Comparison of ENCODE assay signal across 8 cellular contexts in genomic region chr6:87473419-87473903, GRCh38. TPM values are rescaled to one million over a fixed set of nuclear protein-coding genes. Genes with fewer than 3 reads are reported as not detected.
DNase-seq lines count a peak whose midpoint lies in the region; ATAC-seq and TF ChIP-seq lines count a peak whose summit lies in the region.

No MANE protein-coding gene starts in this region.

- peaks cover 5% of the 10 kb centered on the region for H3K4me1 Mint-ChIP-seq in glutamatergic neuron (ENCODE audit: low read depth, unreplicated experiment)

- H3K36me3 ChIP-seq in A673 (ENCODE audit: insufficient read depth, low read length, poor library complexity, severe bottlenecking), result no peaks in the 10 kb centered on the region
- no peaks in the 10 kb centered on the region for H3K36me3 ChIP-seq in psoas muscle (ENCODE audit: insufficient read depth in 1 of 2, low read depth in 1 of 2)

- peaks cover 2% of the 10 kb centered on the region for H3K27me3 ChIP-seq in A673 (replicated peaks; ENCODE audit: insufficient read depth, low read depth, low read length, poor library complexity)
- H3K27me3 ChIP-seq in psoas muscle (ENCODE audit: insufficient read depth in 3 of 3, low read length in 2 of 3), result peaks cover 0 to under 1% (median 0%) of the 10 kb centered on the region in 3 donors

- ATAC-seq in HG02759 (IDR thresholded peaks at IDR 0.05; ENCODE audit: unreplicated experiment) (peak; percentile 72), psoas muscle (peak in 1 of 4 donors; percentile 82)

- H3K9me3 Mint-ChIP-seq in glutamatergic neuron (ENCODE audit: unreplicated experiment), result peaks cover 11% of the 10 kb centered on the region

- DNase-seq in A673 (ENCODE audit: low spot score) (peak; percentile 73), NCI-H1105 (lab: John Stamatoyannopoulos, UW) (peak; percentile 60), glutamatergic neuron (no peak), psoas muscle (no peak), epidermal melanocyte (ENCODE audit: insufficient read length, low spot score) (no peak)
- DNase-seq in activated naive CD4-positive, alpha-beta T cell treated with anti-CD3 and anti-CD28 coated beads, Interleukin-2, amount 50 U/mL, for 16 hours, result peak; percentile 67

- POLR2A ChIA-PET in A673 (lab: Charles Lee; ENCODE audit: low non-redundant PET), result no interaction called here

- TF ChIP-seq CTCF in A673 (conservative IDR thresholded peaks at IDR 0.05; ENCODE audit: low read depth, low read length) (no peak), GM12873 (IDR thresholded peaks at IDR 0.05; ENCODE audit: insufficient read depth, low read depth, low read length, missing control alignments) (peak; percentile 4), glutamatergic neuron (IDR thresholded peaks at IDR 0.05; ENCODE audit: partially characterized antibody, unreplicated experiment) (no peak), psoas muscle (IDR thresholded peaks at IDR 0.05) (no peak)

- H3K4me3 Mint-ChIP-seq in glutamatergic neuron (ENCODE audit: unreplicated experiment), result peak overlapping the region; percentile 99

- peaks cover 7% of the 10 kb centered on the region for H3K36me3 Mint-ChIP-seq in glutamatergic neuron (ENCODE audit: unreplicated experiment)

- peak overlapping the region; percentile 84 for H3K27ac Mint-ChIP-seq in glutamatergic neuron (ENCODE audit: unreplicated experiment)

- H3K4me1 ChIP-seq in A673 (ENCODE audit: insufficient read depth, low read length, poor library complexity, severe bottlenecking) (peaks cover 5% of the 10 kb centered on the region), psoas muscle (peaks cover 5% of the 10 kb centered on the region)

- H3K9me3 ChIP-seq in A673 (ENCODE audit: low read depth, low read length, poor library complexity, severe bottlenecking) (no peaks in the 10 kb centered on the region), psoas muscle (no peaks in the 10 kb centered on the region)

- intact Hi-C loops in A673 (cut with micrococcal nuclease; ENCODE audit: unreplicated experiment), result loop anchor here (2.0 to 10.0 kb wide), 2 partner anchors 151 to 231 kb away; partner anchors contain the start of genes AKIRIN2 and SMIM8
- intact Hi-C loops in psoas muscle (cut with DNase I), result loop anchor here (5.0 kb wide), 4 partner anchors 61 to 151 kb away; partner anchors contain the start of genes SMIM8 (in 2 of the 2) and CFAP206 (in 1 of the 2)

- peak overlapping the region; percentile 85 for H3K27ac ChIP-seq in A673 (ENCODE audit: low read depth, low read length, poor library complexity, severe bottlenecking)
- H3K27ac ChIP-seq in psoas muscle, result peak overlapping the region; percentile 97

- H3K4me3 ChIP-seq in A673 (ENCODE audit: low read depth, low read length, poor library complexity, severe bottlenecking) (peak overlapping the region; percentile 85), psoas muscle (peak overlapping the region; percentile 97)

- CTCF ChIA-PET in A673 (lab: Charles Lee), result no interaction called here

- 0 to 1% (median 1%) methylated on average over 15 of the region's 15 CpGs for WGBS in psoas muscle, 3 donors

- H3K27me3 Mint-ChIP-seq in glutamatergic neuron (ENCODE audit: unreplicated experiment), result peaks cover 3% of the 10 kb centered on the region

- no TSS peak for BruUV-seq in A673 (replicated peaks; lab: Mats Ljungman, UMichigan)

RNA-seq across cellular contexts. Expression of gene SLC35A1, which starts 0.7 kb away (rescaled TPM):
- 11.5 and 13.0 TPM in 2 replicates for total RNA-seq in A673 (2021)
- 21.9 TPM for total RNA-seq in glutamatergic neuron (ENCODE audit: unreplicated experiment)
- total RNA-seq in psoas muscle, result 1 to 10 TPM; 5.7 to 8.7 (median 8.0) TPM
- polyA plus RNA-seq in psoas muscle, result 10 to 100 TPM in 2 of 3 donors, 1 to 10 TPM in 1; 9.1 to 15.3 (median 12.5) TPM

Comparison
In these comparisons a context has a peak if more than half of its experiments do, and no peak if none do; other contexts are left out.
1. DNase-seq: peak in A673 (single experiment), NCI-H1105 (single experiment) and activated naive CD4-positive, alpha-beta T cell treated with anti-CD3 and anti-CD28 coated beads, Interleukin-2, amount 50 U/mL, for 16 hours (single experiment); none in glutamatergic neuron (single experiment), psoas muscle (0 of 2) and epidermal melanocyte (single experiment).